Comparison of ENCODE assay signal across 10 cellular contexts in the genomic region with DNA sequence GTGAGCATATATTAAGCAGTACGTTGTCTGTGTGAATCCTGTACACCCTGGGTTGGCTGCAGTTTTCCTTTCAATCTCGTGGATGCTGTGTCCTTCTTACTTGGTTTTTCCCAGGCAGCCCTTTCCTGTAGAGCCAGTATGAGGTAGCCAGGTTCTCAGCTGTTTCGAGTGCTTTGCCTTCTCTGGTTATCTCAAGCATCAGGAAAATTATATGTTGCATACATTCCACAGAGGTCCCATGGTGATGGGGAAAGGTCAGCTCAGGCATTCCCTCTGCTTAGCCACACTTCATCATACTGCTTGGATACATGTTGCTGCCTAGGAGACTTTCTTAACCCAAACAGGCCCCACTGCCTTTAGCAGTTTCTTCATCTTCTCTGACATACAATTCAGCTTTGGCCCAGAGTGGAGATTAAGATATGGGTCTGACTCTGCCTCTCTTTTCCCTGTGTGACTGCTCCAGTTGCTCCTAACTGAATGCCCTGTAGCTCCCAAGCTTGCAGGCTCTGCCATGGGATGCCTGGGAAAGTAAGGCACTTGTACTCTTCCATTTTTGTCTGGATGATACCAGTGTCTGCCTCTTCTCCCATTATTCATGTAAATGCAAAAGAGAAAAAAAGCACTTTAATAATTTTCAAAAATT. TPM values are rescaled to one million over a fixed set of nuclear protein-coding genes. Genes with fewer than 3 reads are reported as not detected.
DNase-seq lines count a peak whose midpoint lies in the region; ATAC-seq and TF ChIP-seq lines count a peak whose summit lies in the region.
"Had no signal": no experiment of that assay in that cellular context is flagged by ENCODE, and none has a peak within 500 bp of the region (broad histone marks: within the 10 kb centered on the region; RNA-seq: fewer than 3 reads in every experiment).

No MANE protein-coding gene starts in this region.

- no peaks in the 10 kb centered on the region for H3K27me3 ChIP-seq in foreskin keratinocyte
- no peaks in the 10 kb centered on the region for H3K27me3 ChIP-seq in stomach smooth muscle (ENCODE audit: control insufficient read depth in 1 of 2, insufficient read depth in 2 of 2, low read length in 2 of 2)
- H3K27me3 ChIP-seq: colonic mucosa had no signal

- H3K9ac ChIP-seq in stomach smooth muscle (ENCODE audit: low read length in 2 of 2): peak overlapping the region; percentile 3 to 10

- H3K4me3 ChIP-seq in HFF-Myc (replicated peaks; ENCODE audit: low read depth, low read length): no peak overlapping the region
- peak overlapping the region; percentile 29 for H3K4me3 ChIP-seq in WI38 (ENCODE audit: low read depth, low read length)
- peak overlapping the region; percentile 43 to 45 for H3K4me3 ChIP-seq in stomach smooth muscle (ENCODE audit: low read length in 2 of 2)
- H3K4me3 ChIP-seq: colonic mucosa had no signal

- H3K36me3 ChIP-seq in stomach smooth muscle (ENCODE audit: control insufficient read depth in 2 of 2, insufficient read depth in 2 of 2, low read length in 2 of 2): no peaks in the 10 kb centered on the region
- H3K36me3 ChIP-seq: colonic mucosa had no signal

- TF ChIP-seq CTCF in HFF-Myc (IDR thresholded peaks at IDR 0.05; ENCODE audit: low read depth, low read length, missing control alignments) (no peak), WI38 (IDR thresholded peaks at IDR 0.05; ENCODE audit: low read depth, low read length) (no peak), foreskin keratinocyte (conservative IDR thresholded peaks at IDR 0.05) (no peak)

- ATAC-seq in foreskin keratinocyte: peak; percentile 49
- ATAC-seq: Right ventricle myocardium inferior had no signal

- H3K9me3 ChIP-seq in stomach smooth muscle (ENCODE audit: control insufficient read depth in 2 of 2, low read length in 2 of 2): no peaks in the 10 kb centered on the region
- H3K9me3 ChIP-seq: colonic mucosa had no signal

- DNase-seq in HFF-Myc (ENCODE audit: extremely low read depth, low read depth) (peak; percentile 65), foreskin keratinocyte (peak in 1 of 2 donors; percentile 62), DMS53 (lab: John Stamatoyannopoulos, UW) (no peak), NCI-H2171 treated with DMSO at 0.1 percent for 48 hours (lab: John Stamatoyannopoulos, UW) (no peak), NCI-H1930 (lab: John Stamatoyannopoulos, UW) (no peak)
- DNase-seq: colonic mucosa, immature natural killer cell had no signal

- H3K4me1 ChIP-seq in foreskin keratinocyte (peaks cover 52% of the 10 kb centered on the region), stomach smooth muscle (ENCODE audit: control insufficient read depth, insufficient read depth, low read length) (peaks cover 6% of the 10 kb centered on the region)
- H3K4me1 ChIP-seq: colonic mucosa had no signal

- H3K27ac ChIP-seq in foreskin keratinocyte (no peak overlapping the region), stomach smooth muscle (ENCODE audit: low read length) (peak overlapping the region; percentile 6)
- H3K27ac ChIP-seq: colonic mucosa had no signal

RNA-seq across cellular contexts. Expression of gene GNAI1, which starts 11.3 kb away (rescaled TPM):
- 48.4 and 53.9 TPM in 2 replicates for total RNA-seq in foreskin keratinocyte
- 26.3 and 28.9 TPM in 2 replicates for polyA plus RNA-seq in foreskin keratinocyte
